Comparison of ENCODE assay signal across 1 cellular context in genomic region chr2:44295636-44296359, GRCh38.
TF ChIP-seq lines count a peak whose summit lies in the region.

No MANE protein-coding gene starts in this region.

TF ChIP-seq in HCT116, 20 proteins besides CTCF, POLR2A, EP300 and RAD21 (continued from another document):
- TF ChIP-seq REST (IDR thresholded peaks at IDR 0.05; ENCODE audit: low read depth): no peak
- TF ChIP-seq SP1 (IDR thresholded peaks at IDR 0.05; ENCODE audit: low read depth): no peak
- no peak for TF ChIP-seq CEBPB (IDR thresholded peaks at IDR 0.05; ENCODE audit: low read depth)
- no peak for TF ChIP-seq ZBTB33 (IDR thresholded peaks at IDR 0.05; ENCODE audit: extremely low read depth, insufficient replicate concordance, low read length)
